Comparison of ENCODE assay signal across 1 cellular context in the genomic region with DNA sequence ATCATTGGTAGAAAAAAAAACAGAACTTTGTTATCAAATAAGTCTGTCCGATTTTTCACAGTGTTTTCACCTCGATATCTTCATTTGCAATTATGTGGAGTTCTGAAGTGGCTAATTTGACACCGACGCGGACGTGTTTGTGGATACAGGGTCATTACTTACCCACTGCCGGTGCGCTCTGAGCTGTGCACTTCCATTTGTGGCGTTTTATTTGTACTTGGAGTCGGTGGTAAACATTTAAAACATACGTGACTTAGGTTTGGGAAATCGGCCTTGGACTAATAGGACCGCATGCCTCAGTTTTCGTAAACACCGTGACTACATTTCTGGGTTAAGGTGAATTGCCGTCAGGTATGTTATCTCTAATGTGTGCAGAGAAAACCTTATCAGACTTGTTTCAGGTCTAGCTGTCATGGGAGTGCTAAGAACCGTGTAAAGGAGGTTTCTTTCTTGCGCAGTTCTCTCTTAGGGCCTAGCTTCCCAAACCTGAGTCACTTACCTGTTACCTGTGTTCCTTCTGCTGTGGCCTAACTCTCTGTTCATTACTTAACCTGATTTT.
TF ChIP-seq lines count a peak whose summit lies in the region.

No MANE protein-coding gene starts in this region.

TF ChIP-seq in A549, 52 proteins besides CTCF, POLR2A, EP300 and RAD21 (continued from another document):
- TF ChIP-seq, protein P1, sequence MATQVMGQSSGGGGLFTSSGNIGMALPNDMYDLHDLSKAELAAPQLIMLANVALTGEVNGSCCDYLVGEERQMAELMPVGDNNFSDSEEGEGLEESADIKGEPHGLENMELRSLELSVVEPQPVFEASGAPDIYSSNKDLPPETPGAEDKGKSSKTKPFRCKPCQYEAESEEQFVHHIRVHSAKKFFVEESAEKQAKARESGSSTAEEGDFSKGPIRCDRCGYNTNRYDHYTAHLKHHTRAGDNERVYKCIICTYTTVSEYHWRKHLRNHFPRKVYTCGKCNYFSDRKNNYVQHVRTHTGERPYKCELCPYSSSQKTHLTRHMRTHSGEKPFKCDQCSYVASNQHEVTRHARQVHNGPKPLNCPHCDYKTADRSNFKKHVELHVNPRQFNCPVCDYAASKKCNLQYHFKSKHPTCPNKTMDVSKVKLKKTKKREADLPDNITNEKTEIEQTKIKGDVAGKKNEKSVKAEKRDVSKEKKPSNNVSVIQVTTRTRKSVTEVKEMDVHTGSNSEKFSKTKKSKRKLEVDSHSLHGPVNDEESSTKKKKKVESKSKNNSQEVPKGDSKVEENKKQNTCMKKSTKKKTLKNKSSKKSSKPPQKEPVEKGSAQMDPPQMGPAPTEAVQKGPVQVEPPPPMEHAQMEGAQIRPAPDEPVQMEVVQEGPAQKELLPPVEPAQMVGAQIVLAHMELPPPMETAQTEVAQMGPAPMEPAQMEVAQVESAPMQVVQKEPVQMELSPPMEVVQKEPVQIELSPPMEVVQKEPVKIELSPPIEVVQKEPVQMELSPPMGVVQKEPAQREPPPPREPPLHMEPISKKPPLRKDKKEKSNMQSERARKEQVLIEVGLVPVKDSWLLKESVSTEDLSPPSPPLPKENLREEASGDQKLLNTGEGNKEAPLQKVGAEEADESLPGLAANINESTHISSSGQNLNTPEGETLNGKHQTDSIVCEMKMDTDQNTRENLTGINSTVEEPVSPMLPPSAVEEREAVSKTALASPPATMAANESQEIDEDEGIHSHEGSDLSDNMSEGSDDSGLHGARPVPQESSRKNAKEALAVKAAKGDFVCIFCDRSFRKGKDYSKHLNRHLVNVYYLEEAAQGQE (IDR thresholded peaks at IDR 0.05): no peak
- TF ChIP-seq NR3C1 (IDR thresholded peaks at IDR 0.05): no peak
- no peak for TF ChIP-seq ZC3H11A (IDR thresholded peaks at IDR 0.05)
- no peak for TF ChIP-seq EHF (CRISPR knock-in tag; IDR thresholded peaks at IDR 0.05)
- TF ChIP-seq SMC3 (IDR thresholded peaks at IDR 0.05): no peak
- TF ChIP-seq ESRRA (IDR thresholded peaks at IDR 0.05; ENCODE audit: borderline replicate concordance, low read length): no peak
TF ChIP-seq in A549: peak in this region for 0.
